In genomic region chr1:41416552-41417334, GRCh38 we compare ENCODE assay signal across 8 cellular contexts. TPM values are rescaled to one million over a fixed set of nuclear protein-coding genes. Genes with fewer than 3 reads are reported as not detected.
DNase-seq lines count a peak whose midpoint lies in the region; ATAC-seq and TF ChIP-seq lines count a peak whose summit lies in the region.

No MANE protein-coding gene starts in this region.

- peak; percentile 93 for TF ChIP-seq CTCF in GM13976 (IDR thresholded peaks at IDR 0.05; ENCODE audit: borderline replicate concordance, control extremely low read depth, extremely low read depth, insufficient read depth, missing control alignments)

- peak; percentile 47 to 58 for ATAC-seq in activated CD4-positive, CD25-positive, alpha-beta regulatory T cell treated with anti-CD3 and anti-CD28 coated beads, Interleukin-2, amount 50 U/mL, for 24 hours
- ATAC-seq in left lobe of liver (peak; percentile 91), HG02870 (IDR thresholded peaks at IDR 0.05; ENCODE audit: unreplicated experiment) (no peak)

- peak; percentile 65 for DNase-seq in A172 (ENCODE audit: low spot score)
- peak; percentile 88 for DNase-seq in GM13976 (ENCODE audit: low spot score)
- DNase-seq in NCI-H2171 treated with DMSO at 0.1 percent for 48 hours (lab: John Stamatoyannopoulos, UW): peak; percentile 66
- peak; percentile 68 for DNase-seq in cerebellar cortex (ENCODE audit: low spot score)
- peak; percentile 65 for DNase-seq in left lobe of liver (ENCODE audit: low spot score)
- peak; percentile 43 to 51 for DNase-seq in stimulated activated CD4-positive, alpha-beta T cell treated with anti-CD3 and anti-CD28 coated beads, Interleukin-4, amount 100 ng/mL, for 48 hours (ENCODE audit: low read depth in 2 of 2)

- in situ Hi-C loops in GM13976 (cut with MboI; ENCODE audit: low sequenced_read_pairs, unreplicated experiment): loop anchor here (10.0 kb wide), 1 partner anchor 92 kb away; no protein-coding TSS in a partner anchor

RNA-seq across cellular contexts. Expression of gene FOXO6, which starts 55.5 kb away (rescaled TPM):
- 0.47 and 1.0 TPM in 2 replicates for total RNA-seq in A172 (2014; rRNA removed; shearing (Covaris generic))
- total RNA-seq in left lobe of liver: 0.38 TPM
